ENCODE assay signal across 8 cellular contexts in genomic region chr4:3791910-3792542, GRCh38. TPM values are rescaled to one million over a fixed set of nuclear protein-coding genes. Genes with fewer than 3 reads are reported as not detected.
DNase-seq lines count a peak whose midpoint lies in the region; ATAC-seq and TF ChIP-seq lines count a peak whose summit lies in the region.

No MANE protein-coding gene starts in this region.

- no peak for TF ChIP-seq RAD21 in neural cell (conservative IDR thresholded peaks at IDR 0.05)

- DNase-seq in GM04504 (ENCODE audit: low read depth) (peak; percentile 4), MG63 (peak; percentile 36), dermis blood vessel endothelial cell (peak; percentile 60), NCI-H2081 (lab: John Stamatoyannopoulos, UW) (no peak), NCI-H2081 treated with DMSO at 0.1 percent for 48 hours (lab: John Stamatoyannopoulos, UW) (no peak), dedifferentiated amniotic fluid mesenchymal stem cell (ENCODE audit: extremely low spot score) (no peak)

- no peak overlapping the region for H3K4me2 ChIP-seq in neural cell (ENCODE audit: low read length)

- no peak overlapping the region for H2AFZ ChIP-seq in neural cell (ENCODE audit: low read depth, low read length)

- H3K79me2 ChIP-seq in neural cell (replicated peaks; ENCODE audit: insufficient read depth, low read length), result no peaks in the 10 kb centered on the region

- TF ChIP-seq CTCF in neural cell (IDR thresholded peaks at IDR 0.05; ENCODE audit: poor library complexity, severe bottlenecking), result no peak

- no peak overlapping the region for H3K9ac ChIP-seq in neural cell (ENCODE audit: low read length)

- no peaks in the 10 kb centered on the region for H3K36me3 ChIP-seq in MG63
- H3K36me3 ChIP-seq in neural cell (ENCODE audit: insufficient read depth, low read length), result no peaks in the 10 kb centered on the region

- H3K9me3 ChIP-seq in MG63 (no peaks in the 10 kb centered on the region), neural cell (ENCODE audit: low read length) (peaks cover 19% of the 10 kb centered on the region)

- no peak for TF ChIP-seq EP300 in neural cell (conservative IDR thresholded peaks at IDR 0.05; ENCODE audit: poor library complexity, severe bottlenecking)

- no peaks in the 10 kb centered on the region for H3K27me3 ChIP-seq in MG63
- H3K27me3 ChIP-seq in neural cell (ENCODE audit: insufficient read depth, low read depth, low read length), result peaks cover 2% of the 10 kb centered on the region

- no peaks in the 10 kb centered on the region for H3F3A ChIP-seq in neural cell (ENCODE audit: insufficient read depth, low read length, poor library complexity, severe bottlenecking)

- H3K27ac ChIP-seq in neural cell (ENCODE audit: low read length), result no peak overlapping the region

- ATAC-seq in GM19467 (IDR thresholded peaks at IDR 0.05; ENCODE audit: unreplicated experiment), result no peak

- H4K20me1 ChIP-seq in neural cell (ENCODE audit: insufficient read depth), result no peaks in the 10 kb centered on the region

- H3K4me3 ChIP-seq in MG63 (no peak overlapping the region), neural cell (ENCODE audit: low read length) (no peak overlapping the region)

- no peaks in the 10 kb centered on the region for H3K9me2 ChIP-seq in neural cell (ENCODE audit: insufficient read depth, low read length)

TF ChIP-seq in neural cell, 6 proteins besides CTCF, POLR2A, EP300 and RAD21:
- TF ChIP-seq EZH2 (IDR thresholded peaks at IDR 0.05; ENCODE audit: borderline replicate concordance, insufficient read depth, low read length, poor library complexity, severe bottlenecking) (no peak), MXI1 (conservative IDR thresholded peaks at IDR 0.05; ENCODE audit: poor library complexity, severe bottlenecking) (no peak)
- TF ChIP-seq, protein P1, sequence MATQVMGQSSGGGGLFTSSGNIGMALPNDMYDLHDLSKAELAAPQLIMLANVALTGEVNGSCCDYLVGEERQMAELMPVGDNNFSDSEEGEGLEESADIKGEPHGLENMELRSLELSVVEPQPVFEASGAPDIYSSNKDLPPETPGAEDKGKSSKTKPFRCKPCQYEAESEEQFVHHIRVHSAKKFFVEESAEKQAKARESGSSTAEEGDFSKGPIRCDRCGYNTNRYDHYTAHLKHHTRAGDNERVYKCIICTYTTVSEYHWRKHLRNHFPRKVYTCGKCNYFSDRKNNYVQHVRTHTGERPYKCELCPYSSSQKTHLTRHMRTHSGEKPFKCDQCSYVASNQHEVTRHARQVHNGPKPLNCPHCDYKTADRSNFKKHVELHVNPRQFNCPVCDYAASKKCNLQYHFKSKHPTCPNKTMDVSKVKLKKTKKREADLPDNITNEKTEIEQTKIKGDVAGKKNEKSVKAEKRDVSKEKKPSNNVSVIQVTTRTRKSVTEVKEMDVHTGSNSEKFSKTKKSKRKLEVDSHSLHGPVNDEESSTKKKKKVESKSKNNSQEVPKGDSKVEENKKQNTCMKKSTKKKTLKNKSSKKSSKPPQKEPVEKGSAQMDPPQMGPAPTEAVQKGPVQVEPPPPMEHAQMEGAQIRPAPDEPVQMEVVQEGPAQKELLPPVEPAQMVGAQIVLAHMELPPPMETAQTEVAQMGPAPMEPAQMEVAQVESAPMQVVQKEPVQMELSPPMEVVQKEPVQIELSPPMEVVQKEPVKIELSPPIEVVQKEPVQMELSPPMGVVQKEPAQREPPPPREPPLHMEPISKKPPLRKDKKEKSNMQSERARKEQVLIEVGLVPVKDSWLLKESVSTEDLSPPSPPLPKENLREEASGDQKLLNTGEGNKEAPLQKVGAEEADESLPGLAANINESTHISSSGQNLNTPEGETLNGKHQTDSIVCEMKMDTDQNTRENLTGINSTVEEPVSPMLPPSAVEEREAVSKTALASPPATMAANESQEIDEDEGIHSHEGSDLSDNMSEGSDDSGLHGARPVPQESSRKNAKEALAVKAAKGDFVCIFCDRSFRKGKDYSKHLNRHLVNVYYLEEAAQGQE (IDR thresholded peaks at IDR 0.05; ENCODE audit: borderline replicate concordance), result peak; percentile 67

RNA-seq across cellular contexts. Expression of gene ADRA2C, which starts 25.8 kb away (rescaled TPM):
- total RNA-seq in MG63 (2014; rRNA removed; shearing (Covaris generic); ENCODE audit: low replicate concordance), result 2.3 and 7.8 TPM in 2 replicates
- total RNA-seq in dermis blood vessel endothelial cell, result 0.17 TPM in 1 of 2 replicates, not detected in the other
- 3.0 TPM in 2 replicates for polyA plus RNA-seq in neural cell
- polyA minus RNA-seq in neural cell, result 4.5 and 5.4 TPM in 2 replicates

Comparison
In these comparisons a context has a peak if more than half of its experiments do, and no peak if none do; other contexts are left out.
1. DNase-seq: peak in GM04504 (single experiment), MG63 (single experiment) and dermis blood vessel endothelial cell (single experiment); none in NCI-H2081 (0 of 2), NCI-H2081 treated with DMSO at 0.1 percent for 48 hours (single experiment) and dedifferentiated amniotic fluid mesenchymal stem cell (single experiment).